ENCODE assay signal across 1 cellular context in the genomic region with DNA sequence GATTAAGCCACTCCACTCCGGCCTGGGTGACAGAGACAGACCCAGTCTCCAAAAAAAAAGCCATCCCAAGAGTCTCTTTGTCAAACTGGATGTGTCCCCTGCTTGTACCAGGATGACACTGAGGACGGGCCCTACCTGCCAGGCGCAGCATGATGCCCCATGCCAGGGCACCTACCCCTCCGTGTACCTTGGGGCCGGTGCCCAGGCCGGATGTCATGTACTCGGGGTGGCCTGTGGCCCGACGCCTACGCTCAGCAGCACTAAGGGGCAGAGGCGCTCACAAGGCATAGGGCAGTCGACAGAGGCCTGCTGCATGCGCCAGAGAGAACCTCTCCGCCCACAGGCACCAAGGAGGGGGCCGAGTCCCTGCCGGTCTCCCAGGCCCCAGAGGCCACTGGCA. TPM values are rescaled to one million over a fixed set of nuclear protein-coding genes. Genes with fewer than 3 reads are reported as not detected.
"Had no signal": no experiment of that assay in that cellular context is flagged by ENCODE, and none has a peak within 500 bp of the region (broad histone marks: within the 10 kb centered on the region; RNA-seq: fewer than 3 reads in every experiment).

No MANE protein-coding gene starts in this region.

RNA-seq across cellular contexts. Expression of a gene that starts 7.4 kb away (rescaled TPM):
- total RNA-seq: HT1080 had no signal
